ENCODE assay signal across 23 cellular contexts in the genomic region with DNA sequence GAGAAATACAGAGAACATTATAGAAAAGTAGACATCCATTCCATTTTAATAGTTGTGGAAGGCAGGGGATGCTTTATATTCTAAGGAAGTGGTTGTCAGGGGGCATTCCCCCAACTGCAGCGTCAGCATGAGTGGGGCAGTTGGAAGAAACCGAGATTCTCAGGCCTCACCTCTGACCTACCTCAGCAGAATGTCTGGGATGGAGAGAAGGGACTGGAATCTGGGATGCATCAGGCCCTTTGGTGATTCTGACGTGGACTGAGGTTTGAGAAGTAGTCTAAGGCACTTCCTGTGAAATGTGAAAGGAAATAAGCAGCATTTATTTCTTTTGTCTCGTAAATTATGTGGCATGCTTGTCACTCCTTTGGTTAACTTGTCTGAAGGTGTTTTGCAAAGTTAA.
DNase-seq lines count a peak whose midpoint lies in the region; ATAC-seq and TF ChIP-seq lines count a peak whose summit lies in the region.
"Had no signal": no experiment of that assay in that cellular context is flagged by ENCODE, and none has a peak within 500 bp of the region (broad histone marks: within the 10 kb centered on the region; RNA-seq: fewer than 3 reads in every experiment).

No MANE protein-coding gene starts in this region.

- H3K4me3 ChIP-seq in GM23338 (no peak overlapping the region), fibroblast of the aortic adventitia (ENCODE audit: low read depth, low read length) (no peak overlapping the region)
- H3K4me3 ChIP-seq: body of pancreas, left lung, SJCRH30 had no signal

- peaks cover 14% of the 10 kb centered on the region; the same call in 1 of the 2 replicates for H3K4me1 ChIP-seq in GM23338 (ENCODE audit: insufficient read depth)
- H3K4me1 ChIP-seq: body of pancreas, left lung, SJCRH30 had no signal

- no peak overlapping the region for H2AFZ ChIP-seq in GM23338

- H3K27ac Mint-ChIP-seq in GM23338, result peak overlapping the region; percentile 25; the same call in 1 of the 2 replicates
- H3K27ac Mint-ChIP-seq: activated CD4-positive, alpha-beta memory T cell treated with anti-CD3 and anti-CD28 coated beads, Interleukin-2, amount 10 ng/mL, durations not matched to agents 7 days and 5 days; activated naive CD8-positive, alpha-beta T cell treated with anti-CD3 and anti-CD28 coated beads for 36 hours; activated T-helper 2 cell treated with anti-CD3 and anti-CD28 coated beads, Interferon-gamma antibody, Interleukin-2, Interleukin-4, amounts not matched to agents 10 μg/mL and 5 μg/mL and 100 μg/mL, durations not matched to agents 14 hours and 24 hours and 36 hours had no signal

- peak overlapping the region; percentile 16; the same call in 1 of the 2 replicates for H3K4me2 ChIP-seq in GM23338

- H3F3A ChIP-seq in GM23338 (replicated peaks; ENCODE audit: low read depth), result no peaks in the 10 kb centered on the region

- no peaks in the 10 kb centered on the region for H3K36me3 Mint-ChIP-seq in GM23338 (ENCODE audit: low read depth)
- H3K36me3 Mint-ChIP-seq: activated naive CD8-positive, alpha-beta T cell treated with anti-CD3 and anti-CD28 coated beads for 36 hours had no signal

- no peak; the same call in 2 of the 3 replicates for ATAC-seq in GM23338
- no peak for ATAC-seq in GM18498 (IDR thresholded peaks at IDR 0.05; ENCODE audit: unreplicated experiment)
- ATAC-seq in HG03025 (IDR thresholded peaks at IDR 0.05; ENCODE audit: low FRiP score, unreplicated experiment), result no peak
- ATAC-seq: body of pancreas, left lung had no signal

- peaks cover 20% of the 10 kb centered on the region for H3K4me1 Mint-ChIP-seq in GM23338
- H3K4me1 Mint-ChIP-seq: activated CD4-positive, alpha-beta memory T cell treated with anti-CD3 and anti-CD28 coated beads, Interleukin-2, amount 10 ng/mL, durations not matched to agents 7 days and 5 days; activated naive CD8-positive, alpha-beta T cell treated with anti-CD3 and anti-CD28 coated beads for 36 hours had no signal

- H3K79me2 ChIP-seq in GM23338 (replicated peaks; ENCODE audit: insufficient read depth), result no peaks in the 10 kb centered on the region

- H3K27me3 ChIP-seq in GM23338 (ENCODE audit: insufficient read depth), result no peaks in the 10 kb centered on the region
- H3K27me3 ChIP-seq: body of pancreas, left lung, neutrophil, SJCRH30 had no signal

- H3K9me3 Mint-ChIP-seq in GM23338, result no peaks in the 10 kb centered on the region
- H3K9me3 Mint-ChIP-seq: activated naive CD8-positive, alpha-beta T cell treated with anti-CD3 and anti-CD28 coated beads for 36 hours; activated T-helper 2 cell treated with anti-CD3 and anti-CD28 coated beads, Interferon-gamma antibody, Interleukin-2, Interleukin-4, amounts not matched to agents 10 μg/mL and 5 μg/mL and 100 μg/mL, durations not matched to agents 14 hours and 24 hours and 36 hours had no signal

- H4K20me1 ChIP-seq in GM23338 (replicated peaks; ENCODE audit: insufficient read depth), result no peaks in the 10 kb centered on the region

- H3K27me3 Mint-ChIP-seq in GM23338 (ENCODE audit: insufficient read depth, low read depth, poor library complexity), result no peaks in the 10 kb centered on the region
- H3K27me3 Mint-ChIP-seq: activated CD4-positive, alpha-beta memory T cell treated with anti-CD3 and anti-CD28 coated beads, Interleukin-2, amount 10 ng/mL, durations not matched to agents 7 days and 5 days; activated naive CD8-positive, alpha-beta T cell treated with anti-CD3 and anti-CD28 coated beads for 36 hours had no signal

- H3K4me3 Mint-ChIP-seq in GM23338, result no peak overlapping the region
- H3K4me3 Mint-ChIP-seq: activated CD4-positive, alpha-beta memory T cell treated with anti-CD3 and anti-CD28 coated beads, Interleukin-2, amount 10 ng/mL, durations not matched to agents 7 days and 5 days; activated naive CD8-positive, alpha-beta T cell treated with anti-CD3 and anti-CD28 coated beads for 36 hours had no signal

- peaks cover 2% of the 10 kb centered on the region; the same call in 1 of the 2 replicates for H3K9me2 ChIP-seq in GM23338 (ENCODE audit: insufficient read depth)

- no peak for TF ChIP-seq CTCF in GM23338 (conservative IDR thresholded peaks at IDR 0.05; ENCODE audit: low read depth in 2 of 2)
- no peak for TF ChIP-seq CTCF in fibroblast of the aortic adventitia (IDR thresholded peaks at IDR 0.05; ENCODE audit: insufficient read depth, low read length)

- H3K27ac ChIP-seq in GM23338 (ENCODE audit: low read depth), result peak overlapping the region; percentile 53
- H3K27ac ChIP-seq: body of pancreas, left lung, neutrophil, SJCRH30 had no signal

- H3K36me3 ChIP-seq in GM23338 (ENCODE audit: insufficient read depth), result no peaks in the 10 kb centered on the region
- H3K36me3 ChIP-seq: left lung, neutrophil, SJCRH30 had no signal

- DNase-seq in GM23338 (ENCODE audit: low spot score) (peak; percentile 44), UCSD-AML1 (lab: John Stamatoyannopoulos, UW; ENCODE audit: unreplicated experiment) (peak; percentile 26), fibroblast of the aortic adventitia (ENCODE audit: low read depth) (peak; percentile 12), left kidney (ENCODE audit: low read depth, low spot score) (peak; percentile 35), NCI-H774 (lab: John Stamatoyannopoulos, UW) (no peak), putamen (ENCODE audit: low spot score) (no peak)
- DNase-seq: activated CD4-positive, alpha-beta memory T cell treated with anti-CD3 and anti-CD28 coated beads, Interleukin-2, amount 10 ng/mL, durations not matched to agents 7 days and 5 days; activated CD8-positive, alpha-beta memory T cell treated with anti-CD3 and anti-CD28 coated beads, Interleukin-2, amount 50 U/mL, for 48 hours; activated naive CD8-positive, alpha-beta T cell treated with anti-CD3 and anti-CD28 coated beads for 36 hours; body of pancreas; DMS153; GDM1; left lung; NCI-H1092; NCI-H187; NCI-H526; SJCRH30; stimulated activated CD4-positive, alpha-beta T cell treated with anti-CD3 and anti-CD28 coated beads, Interleukin-15, amount 100 ng/mL, for 24 hours; stimulated activated naive CD4-positive, alpha-beta T cell had no signal

TF ChIP-seq in GM23338, 12 proteins besides CTCF, POLR2A, EP300 and RAD21 (continues in another document):
- TF ChIP-seq JUNB (IDR thresholded peaks at IDR 0.05; ENCODE audit: unreplicated experiment) (no peak), ZNF331 (CRISPR knock-in tag; IDR thresholded peaks at IDR 0.05; ENCODE audit: low read depth) (no peak), CREB1 (CRISPR knock-in tag; IDR thresholded peaks at IDR 0.05; ENCODE audit: low read depth) (no peak), POLR2AphosphoS5 (IDR thresholded peaks at IDR 0.05; ENCODE audit: low read depth) (no peak), EZH2 (IDR thresholded peaks at IDR 0.05; ENCODE audit: low read depth, unreplicated experiment) (no peak), ZNF114 (CRISPR knock-in tag; IDR thresholded peaks at IDR 0.05) (no peak), NANOG (IDR thresholded peaks at IDR 0.05; ENCODE audit: borderline replicate concordance) (no peak)
- TF ChIP-seq, protein P1, sequence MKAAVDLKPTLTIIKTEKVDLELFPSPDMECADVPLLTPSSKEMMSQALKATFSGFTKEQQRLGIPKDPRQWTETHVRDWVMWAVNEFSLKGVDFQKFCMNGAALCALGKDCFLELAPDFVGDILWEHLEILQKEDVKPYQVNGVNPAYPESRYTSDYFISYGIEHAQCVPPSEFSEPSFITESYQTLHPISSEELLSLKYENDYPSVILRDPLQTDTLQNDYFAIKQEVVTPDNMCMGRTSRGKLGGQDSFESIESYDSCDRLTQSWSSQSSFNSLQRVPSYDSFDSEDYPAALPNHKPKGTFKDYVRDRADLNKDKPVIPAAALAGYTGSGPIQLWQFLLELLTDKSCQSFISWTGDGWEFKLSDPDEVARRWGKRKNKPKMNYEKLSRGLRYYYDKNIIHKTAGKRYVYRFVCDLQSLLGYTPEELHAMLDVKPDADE (IDR thresholded peaks at IDR 0.05), result no peak

Comparison
In these comparisons a context has a peak if more than half of its experiments do, and no peak if none do; other contexts are left out.
1. DNase-seq: peak in GM23338 (single experiment), UCSD-AML1 (single experiment), fibroblast of the aortic adventitia (single experiment) and left kidney (single experiment); none in NCI-H774 (single experiment) and putamen (single experiment).